ENCODE assay signal across 15 cellular contexts in the genomic region with DNA sequence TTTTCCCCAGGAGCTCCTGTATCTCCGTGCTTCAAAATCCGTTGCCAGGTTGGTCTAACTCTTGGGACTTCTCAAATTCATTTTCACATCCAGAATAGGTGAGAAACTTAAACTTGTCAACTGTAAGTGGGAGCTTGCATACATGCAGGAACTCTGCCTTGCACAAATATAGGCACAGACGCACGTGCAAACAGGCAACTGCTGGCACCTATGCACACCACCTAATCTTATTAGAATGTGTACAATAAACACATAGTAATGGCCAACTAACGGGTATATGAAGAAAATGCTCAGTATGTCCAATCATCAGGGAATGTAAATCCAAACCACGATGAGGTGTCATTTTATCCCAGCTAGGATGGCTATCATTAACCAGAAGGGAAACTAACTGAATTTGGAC. TPM values are rescaled to one million over a fixed set of nuclear protein-coding genes. Genes with fewer than 3 reads are reported as not detected.
A peak's percentile ranks its signal among the peaks of the same experiment; 100 is the strongest.
DNase-seq lines count a peak whose midpoint lies in the region; ATAC-seq and TF ChIP-seq lines count a peak whose summit lies in the region.
"Had no signal": no experiment of that assay in that cellular context is flagged by ENCODE, and none has a peak within 500 bp of the region (broad histone marks: within the 10 kb centered on the region; RNA-seq: fewer than 3 reads in every experiment).

No MANE protein-coding gene starts in this region.

- ATAC-seq in HG02588 (IDR thresholded peaks at IDR 0.05; ENCODE audit: unreplicated experiment) (no peak), HG03045 (IDR thresholded peaks at IDR 0.05; ENCODE audit: unreplicated experiment) (no peak)

- H3K4me3 ChIP-seq in GM23248 (no peak overlapping the region), MG63 (no peak overlapping the region), epithelial cell of esophagus (ENCODE audit: low read length) (no peak overlapping the region)

- peaks cover 10% of the 10 kb centered on the region; the same call in 1 of the 2 replicates for H3K27me3 ChIP-seq in GM23248 (replicated peaks; ENCODE audit: insufficient read depth)
- no peaks in the 10 kb centered on the region for H3K27me3 ChIP-seq in MG63

- H3K27ac ChIP-seq in GM23248: no peak overlapping the region

- H3F3A ChIP-seq in GM23248 (ENCODE audit: insufficient read depth): peaks cover 9% of the 10 kb centered on the region; the same call in 1 of the 2 replicates

- H3K79me2 ChIP-seq in GM23248 (ENCODE audit: insufficient read depth): no peaks in the 10 kb centered on the region

- DNase-seq in GM23248: peak; percentile 13
- DNase-seq in MG63: peak; percentile 56
- DNase-seq in epithelial cell of esophagus (ENCODE audit: low read depth): peak; percentile 27
- no peak for DNase-seq in NCI-H510A treated with DMSO at 0.1 percent for 48 hours (lab: John Stamatoyannopoulos, UW)
- DNase-seq: C1 segment of cervical spinal cord; Calu3; CD4-positive, alpha-beta memory T cell; COR-L47; DMS79 treated with DMSO at 0.1 percent for 48 hours; HCEC 1CT had no signal

- no peak overlapping the region for H2AFZ ChIP-seq in GM23248

- H3K36me3 ChIP-seq in GM23248 (ENCODE audit: low read depth) (no peaks in the 10 kb centered on the region), MG63 (no peaks in the 10 kb centered on the region)

- in situ Hi-C loops in GM23248 (cut with MboI): loop anchor here (10.0 kb wide), 1 partner anchor 262 kb away; a partner anchor contains a TSS

- no peak overlapping the region for H3K9ac ChIP-seq in GM23248

- H4K20me1 ChIP-seq in GM23248 (ENCODE audit: insufficient read depth): no peaks in the 10 kb centered on the region

- H3K4me1 ChIP-seq in GM23248 (ENCODE audit: insufficient read depth): peaks cover 4% of the 10 kb centered on the region; the same call in 1 of the 2 replicates

- TF ChIP-seq CTCF in epithelial cell of esophagus (IDR thresholded peaks at IDR 0.05; ENCODE audit: insufficient read depth, low read depth, low read length, missing control alignments): no peak

- no peaks in the 10 kb centered on the region for H3K9me2 ChIP-seq in GM23248 (ENCODE audit: insufficient read depth)

- H3K4me2 ChIP-seq in GM23248 (ENCODE audit: unreplicated experiment): no peak overlapping the region

- H3K9me3 ChIP-seq in GM23248 (ENCODE audit: low read depth) (no peaks in the 10 kb centered on the region), MG63 (peaks cover 5% of the 10 kb centered on the region; the same call in 1 of the 2 replicates)

- 71 to 72% methylated on average over 6 of the region's 6 CpGs for WGBS in GM23248 (ENCODE audit: low coverage in 1 of 2, low lambda C conversion rate in 2 of 2, missing lambda C conversion rate in 2 of 2), 2 experiments

RNA-seq across cellular contexts. Expression of a gene that starts 22.6 kb away (rescaled TPM):
- total RNA-seq in GM23248 (2014; rRNA removed; shearing (Covaris generic)): not detected in 2 replicates
- polyA plus RNA-seq in GM23248 (2016; fragmentation: Nextera tagmentation; extraction: Ambion mirVana): not detected in 2 replicates
- total RNA-seq in MG63 (2014; rRNA removed; shearing (Covaris generic); ENCODE audit: low replicate concordance): 2.3 TPM in 1 of 2 replicates, not detected in the other
- total RNA-seq: A673, Calu3, Daoy, H7 had no signal
- polyA plus RNA-seq: CD4-positive, alpha-beta memory T cell had no signal

RNA-seq across cellular contexts. Expression of a gene that starts 41.7 kb away (rescaled TPM):
- not detected in 2 replicates for total RNA-seq in GM23248 (2014; rRNA removed; shearing (Covaris generic))
- polyA plus RNA-seq in GM23248 (2016; fragmentation: Nextera tagmentation; extraction: Ambion mirVana): 0.13 and 0.23 TPM in 2 replicates
- total RNA-seq in MG63 (2014; rRNA removed; shearing (Covaris generic); ENCODE audit: low replicate concordance): 1.1 and 1.9 TPM in 2 replicates
- total RNA-seq: H7 had no signal
